17 cellular contexts compared by ENCODE assay signal in the genomic region with DNA sequence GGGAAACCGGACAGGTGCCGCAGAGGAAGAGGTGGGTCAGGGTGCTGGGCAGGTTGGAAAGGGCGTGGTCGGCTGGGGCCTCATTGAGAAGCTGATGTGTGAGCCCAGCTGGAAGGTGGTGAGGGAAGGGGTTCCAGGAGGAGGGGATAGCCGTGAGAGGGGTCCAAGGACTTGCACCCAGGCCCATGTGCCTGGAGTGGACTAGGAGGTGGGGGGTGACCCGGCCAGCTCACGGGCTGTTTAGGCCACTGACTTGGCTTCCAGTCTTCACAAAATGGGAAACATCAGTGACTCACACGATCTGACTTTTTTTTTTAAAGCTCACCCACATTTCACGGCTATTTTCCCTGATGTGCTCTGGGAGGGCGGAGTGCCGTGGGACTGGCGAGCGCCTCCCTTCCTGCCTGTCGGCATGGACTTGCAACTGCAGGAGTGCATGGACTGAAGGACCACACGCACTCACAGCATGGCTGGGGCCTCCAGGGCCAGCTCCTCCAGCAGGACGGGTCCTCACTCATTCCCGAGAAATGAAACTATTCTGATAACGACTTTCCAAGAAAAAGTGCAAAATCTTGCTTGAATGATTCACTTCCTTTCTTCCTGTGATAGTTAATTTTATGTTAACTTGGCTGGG. TPM values are rescaled to one million over a fixed set of nuclear protein-coding genes. Genes with fewer than 3 reads are reported as not detected.
DNase-seq lines count a peak whose midpoint lies in the region; ATAC-seq, FAIRE-seq and TF ChIP-seq lines count a peak whose summit lies in the region.
"Had no signal": no experiment of that assay in that cellular context is flagged by ENCODE, and none has a peak within 500 bp of the region (broad histone marks: within the 10 kb centered on the region; RNA-seq: fewer than 3 reads in every experiment).

No MANE protein-coding gene starts in this region.

- H2AFZ ChIP-seq in endothelial cell of umbilical vein (ENCODE audit: low read depth, low read length) = peak overlapping the region; percentile 71

- DNase-seq in Right ventricle myocardium inferior (ENCODE audit: missing footprints) (no peak), cardiac septum (ENCODE audit: low spot score) (no peak), endothelial cell of umbilical vein (ENCODE audit: low read depth, low spot score) (peak; percentile 89), left lung (peak in 1 of 2 donors; percentile 43), DMS79 (lab: John Stamatoyannopoulos, UW) (no peak), mesothelial cell of epicardium (ENCODE audit: low spot score in 2 of 2, unreplicated experiment in 2 of 2) (no peak), amniotic stem cell (lab: John Stamatoyannopoulos, UW) (no peak)
- DNase-seq in activated CD8-positive, alpha-beta memory T cell treated with anti-CD3 and anti-CD28 coated beads, Interleukin-2, amount 50 U/mL, for 48 hours = no peak
- DNase-seq: activated B cell treated with CpG ODN at 0.5 μM for 24 hours; activated naive CD4-positive, alpha-beta T cell; CD4-positive, CD25-positive, alpha-beta regulatory T cell; NCI-H146; NCI-H510A; OCI-M1 had no signal

- FAIRE-seq in endothelial cell of umbilical vein (lab: Jason Lieb, UNC) = peak; percentile 99
- FAIRE-seq: A204.1 had no signal

- dilution Hi-C loops in endothelial cell of umbilical vein (cut with MboI; ENCODE audit: extremely low pct_ligation_motif_present, low sequenced_read_pairs) = no loop called here

- peak; percentile 32 to 68 for TF ChIP-seq CTCF in endothelial cell of umbilical vein (IDR thresholded peaks at IDR 0.05; ENCODE audit: extremely low read depth in 1 of 2, insufficient read depth in 1 of 2, low read depth in 1 of 2, low read length in 2 of 2)
- TF ChIP-seq CTCF in left lung (IDR thresholded peaks at IDR 0.05) = no peak
- no peak for TF ChIP-seq CTCF in mesothelial cell of epicardium (IDR thresholded peaks at IDR 0.05; ENCODE audit: unreplicated experiment)

- H3K4me1 Mint-ChIP-seq in mesothelial cell of epicardium = no peaks in the 10 kb centered on the region
- H3K4me1 Mint-ChIP-seq: activated B cell treated with CpG ODN at 0.5 μM for 24 hours had no signal

- peaks cover 23% of the 10 kb centered on the region for H3K27me3 Mint-ChIP-seq in mesothelial cell of epicardium (ENCODE audit: low read depth)
- H3K27me3 Mint-ChIP-seq: activated B cell treated with CpG ODN at 0.5 μM for 24 hours; CD4-positive, CD25-positive, alpha-beta regulatory T cell had no signal

- no peaks in the 10 kb centered on the region for H3K9me1 ChIP-seq in endothelial cell of umbilical vein (replicated peaks; ENCODE audit: control insufficient read depth, extremely low read depth, insufficient read depth, low read length)

- H3K36me3 Mint-ChIP-seq in mesothelial cell of epicardium = no peaks in the 10 kb centered on the region
- H3K36me3 Mint-ChIP-seq: CD4-positive, CD25-positive, alpha-beta regulatory T cell had no signal

- H3K27me3 ChIP-seq in endothelial cell of umbilical vein (ENCODE audit: control insufficient read depth in 2 of 2, insufficient read depth in 2 of 2, low read length in 2 of 2) (no peaks in the 10 kb centered on the region), left lung (no peaks in the 10 kb centered on the region)

- intact Hi-C loops in Right ventricle myocardium inferior (cut with DNase I) = no loop called here
- intact Hi-C loops in cardiac septum (cut with DNase I) = no loop called here
- intact Hi-C loops in endothelial cell of umbilical vein (cut with micrococcal nuclease) = loop anchor here (1.0 to 5.0 kb wide), 6 partner anchors 13 to 236 kb away; a partner anchor contains a TSS
- intact Hi-C loops in left lung (cut with DNase I) = no loop called here

- no peaks in the 10 kb centered on the region for H3K9me3 Mint-ChIP-seq in mesothelial cell of epicardium
- H3K9me3 Mint-ChIP-seq: activated B cell treated with CpG ODN at 0.5 μM for 24 hours had no signal

- H3K4me3 ChIP-seq in endothelial cell of umbilical vein (replicated peaks in 1 of 3; ENCODE audit: insufficient read depth in 1 of 3, low read depth in 1 of 3, low read length in 3 of 3) (no peak overlapping the region), left lung (no peak overlapping the region)
- H3K4me3 ChIP-seq: gastroesophageal sphincter had no signal

- no peak for TF ChIP-seq POLR2A in endothelial cell of umbilical vein (IDR thresholded peaks at IDR 0.05; ENCODE audit: low read depth, low read length)

- no peaks in the 10 kb centered on the region for H3K36me3 ChIP-seq in endothelial cell of umbilical vein (ENCODE audit: control insufficient read depth in 2 of 2, extremely low read depth in 1 of 2, insufficient read depth in 2 of 2, low read length in 2 of 2)
- no peaks in the 10 kb centered on the region for H3K36me3 ChIP-seq in left lung
- H3K36me3 ChIP-seq: gastroesophageal sphincter had no signal

- no peaks in the 10 kb centered on the region for H4K20me1 ChIP-seq in endothelial cell of umbilical vein (replicated peaks; ENCODE audit: control insufficient read depth, extremely low read depth, insufficient read depth, low read length)

- ATAC-seq in Right ventricle myocardium inferior (peak; percentile 78), left lung (peak; percentile 47)
- ATAC-seq: gastroesophageal sphincter had no signal

- no peaks in the 10 kb centered on the region for H3K9me3 ChIP-seq in endothelial cell of umbilical vein (replicated peaks; ENCODE audit: control insufficient read depth, insufficient read depth, low read length)
- no peaks in the 10 kb centered on the region for H3K9me3 ChIP-seq in left lung
- H3K9me3 ChIP-seq: gastroesophageal sphincter had no signal

- no peak overlapping the region for H3K9ac ChIP-seq in endothelial cell of umbilical vein (replicated peaks; ENCODE audit: extremely low read depth, insufficient read depth, low read length)
- H3K9ac ChIP-seq: KMS-11 had no signal

- H3K4me3 Mint-ChIP-seq in mesothelial cell of epicardium = no peak overlapping the region
- H3K4me3 Mint-ChIP-seq: activated B cell treated with CpG ODN at 0.5 μM for 24 hours had no signal

- H3K4me2 ChIP-seq in endothelial cell of umbilical vein (ENCODE audit: insufficient read depth, low read length) = peak overlapping the region; percentile 23
- H3K4me2 ChIP-seq: KMS-11 had no signal

- H3K79me2 ChIP-seq in endothelial cell of umbilical vein (ENCODE audit: control insufficient read depth, insufficient read depth, low read length) = no peaks in the 10 kb centered on the region

- CTCF ChIA-PET in endothelial cell of umbilical vein (lab: Charles Lee) = interaction anchor here (0.6 to 1.9 kb wide), 22 partner anchors 10 to 239 kb away, joined by 3 to 48 read pairs (median 5); a partner anchor contains a TSS

- no TSS peak for BruUV-seq in endothelial cell of umbilical vein (replicated peaks; lab: Mats Ljungman, UMichigan)

- H3K27ac Mint-ChIP-seq in mesothelial cell of epicardium = no peak overlapping the region
- H3K27ac Mint-ChIP-seq: activated B cell treated with CpG ODN at 0.5 μM for 24 hours; CD4-positive, CD25-positive, alpha-beta regulatory T cell had no signal

- H3K27ac ChIP-seq in endothelial cell of umbilical vein (ENCODE audit: insufficient read depth, low read depth, low read length) (peak overlapping the region; percentile 25), left lung (no peak overlapping the region)
- H3K27ac ChIP-seq: gastroesophageal sphincter, KMS-11 had no signal

- POLR2A ChIA-PET in endothelial cell of umbilical vein (lab: Charles Lee) = no interaction called here

- H3K4me1 ChIP-seq in endothelial cell of umbilical vein (ENCODE audit: control insufficient read depth, extremely low read depth, insufficient read depth, low read length) (peaks cover 9% of the 10 kb centered on the region), left lung (no peaks in the 10 kb centered on the region)
- H3K4me1 ChIP-seq: gastroesophageal sphincter had no signal

TF ChIP-seq in endothelial cell of umbilical vein, 7 proteins besides CTCF, POLR2A, EP300 and RAD21:
- TF ChIP-seq EZH2 (IDR thresholded peaks at IDR 0.05; ENCODE audit: borderline replicate concordance, low read depth, low read length, severe bottlenecking) = no peak
- peak; percentile 58 for TF ChIP-seq GATA2 (IDR thresholded peaks at IDR 0.05; ENCODE audit: insufficient read depth, insufficient read length, low read depth, low read length)
- peak; percentile 15 for TF ChIP-seq MYC (IDR thresholded peaks at IDR 0.05; ENCODE audit: low read depth, low read length)
- peak; percentile 67 for TF ChIP-seq FOS (IDR thresholded peaks at IDR 0.05; ENCODE audit: borderline replicate concordance, insufficient read depth, low read length)
- peak; percentile 38 for TF ChIP-seq JUN (IDR thresholded peaks at IDR 0.05; ENCODE audit: borderline replicate concordance, insufficient read depth, insufficient read length, low read depth)
- peak; percentile 54 for TF ChIP-seq POLR2AphosphoS5 (IDR thresholded peaks at IDR 0.05; ENCODE audit: insufficient read depth, low read depth, low read length)
- TF ChIP-seq, protein P1, sequence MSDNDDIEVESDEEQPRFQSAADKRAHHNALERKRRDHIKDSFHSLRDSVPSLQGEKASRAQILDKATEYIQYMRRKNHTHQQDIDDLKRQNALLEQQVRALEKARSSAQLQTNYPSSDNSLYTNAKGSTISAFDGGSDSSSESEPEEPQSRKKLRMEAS (IDR thresholded peaks at IDR 0.05; ENCODE audit: insufficient read depth, insufficient read length) = no peak

RNA-seq across cellular contexts. Expression of a gene that starts 13.5 kb away (rescaled TPM):
- total RNA-seq in Right ventricle myocardium inferior (15.7 TPM), cardiac septum (25.1 TPM), endothelial cell of umbilical vein (2.9 and 6.5 TPM in 2 replicates), left lung (1 to 10 TPM; 1.3 to 3.8 TPM), mesothelial cell of epicardium (12.8 to 14.3 TPM (median 13.0 TPM) in 3 replicates)
- polyA plus RNA-seq in endothelial cell of umbilical vein = 0.86 and 1.1 TPM in 2 replicates
- polyA plus RNA-seq in endothelial cell of umbilical vein (2011; cell fraction: cytosol; rRNA removed) = 0.74 and 0.80 TPM in 2 replicates
- polyA plus RNA-seq in endothelial cell of umbilical vein (2011; cell fraction: nucleus; rRNA removed) = 2.1 and 2.4 TPM in 2 replicates
- polyA plus RNA-seq in endothelial cell of umbilical vein (2012) = 2.1 and 7.1 TPM in 2 replicates
- 4.8 and 6.2 TPM in 2 replicates for polyA minus RNA-seq in endothelial cell of umbilical vein
- polyA minus RNA-seq in endothelial cell of umbilical vein (2011; cell fraction: cytosol; rRNA and poly(A)+ RNA removed) = 94.2 TPM
- 7.5 and 8.2 TPM in 2 replicates for polyA minus RNA-seq in endothelial cell of umbilical vein (2011; cell fraction: nucleus; rRNA and poly(A)+ RNA removed)
- total RNA-seq: activated B cell treated with CpG ODN at 0.5 μM for 24 hours; CD4-positive, CD25-positive, alpha-beta regulatory T cell had no signal
- polyA plus RNA-seq: CD4-positive, CD25-positive, alpha-beta regulatory T cell had no signal

Comparison
In these comparisons a context has a peak if more than half of its experiments do, and no peak if none do; other contexts are left out.
1. CTCF ChIP-seq: peak in endothelial cell of umbilical vein (2 of 2); none in left lung (0 of 2) and mesothelial cell of epicardium (single experiment).